23 cellular contexts compared by ENCODE assay signal in the genomic region with DNA sequence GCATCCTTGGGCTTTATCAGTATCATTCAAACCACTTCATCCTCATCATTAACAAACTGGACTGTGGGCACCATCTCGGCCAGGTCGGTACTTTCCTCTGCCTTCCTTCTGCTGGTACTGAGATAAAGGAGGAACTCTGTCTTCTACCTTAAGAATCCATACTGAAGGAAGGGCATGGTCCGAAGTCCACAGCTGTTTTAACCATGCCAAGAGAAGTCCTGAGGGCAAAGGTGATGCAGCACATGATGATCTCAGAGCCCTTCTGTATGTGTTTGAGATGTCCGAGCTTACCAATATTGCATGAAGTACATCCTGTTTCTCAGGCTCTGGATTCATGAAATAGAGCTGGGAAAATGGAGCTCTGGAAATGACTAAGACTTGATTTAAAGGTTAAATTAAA.
"Had no signal": no experiment of that assay in that cellular context is flagged by ENCODE, and none has a peak within 500 bp of the region (broad histone marks: within the 10 kb centered on the region; RNA-seq: fewer than 3 reads in every experiment).

No MANE protein-coding gene starts in this region.

- H3K9me3 ChIP-seq: esophagus muscularis mucosa, gastroesophageal sphincter, heart left ventricle, left lung, lower lobe of right lung, mucosa of descending colon had no signal

- DNase-seq: dermis blood vessel endothelial cell; dorsolateral prefrontal cortex; effector CD4-positive, alpha-beta T cell; effector memory CD4-positive, alpha-beta T cell; foreskin keratinocyte; heart left ventricle; hypothalamus; immature natural killer cell; islet precursor cell; kidney; kidney glomerular epithelial cell; left lung; left ventricle myocardium superior; lower lobe of right lung; mesenchymal stem cell; mucosa of descending colon had no signal

- H3K27me3 ChIP-seq: esophagus muscularis mucosa, foreskin keratinocyte, gastroesophageal sphincter, heart left ventricle, hepatocyte, left lung had no signal

- H3K36me3 ChIP-seq: esophagus muscularis mucosa, gastroesophageal sphincter, heart left ventricle, left lung, lower lobe of right lung had no signal

- H3K4me3 ChIP-seq: coronary artery, dorsolateral prefrontal cortex, esophagus muscularis mucosa, gastroesophageal sphincter, heart left ventricle, hepatocyte, left lung, lower lobe of right lung, mucosa of descending colon had no signal

- H3K4me1 ChIP-seq: esophagus muscularis mucosa, foreskin keratinocyte, gastroesophageal sphincter, heart left ventricle, left lung, lower lobe of right lung had no signal

- FAIRE-seq: colon, endothelial cell of umbilical vein, frontal cortex, kidney had no signal

- H3K79me2 ChIP-seq: hepatocyte had no signal

- H3K27ac ChIP-seq: coronary artery, dorsolateral prefrontal cortex, esophagus muscularis mucosa, foreskin keratinocyte, gastroesophageal sphincter, heart left ventricle, hepatocyte, left lung, lower lobe of right lung had no signal

- H3K4me2 ChIP-seq: hepatocyte had no signal

- H2AFZ ChIP-seq: hepatocyte had no signal

- ATAC-seq: gastroesophageal sphincter, heart left ventricle, left lung, left ventricle myocardium superior, lower lobe of right lung, mucosa of descending colon had no signal
